ENCODE assay signal across 8 cellular contexts in genomic region chr1:207751790-207752455, GRCh38. TPM values are rescaled to one million over a fixed set of nuclear protein-coding genes. Genes with fewer than 3 reads are reported as not detected.
A peak's percentile ranks its signal among the peaks of the same experiment; 100 is the strongest.
DNase-seq lines count a peak whose midpoint lies in the region; ATAC-seq, FAIRE-seq and TF ChIP-seq lines count a peak whose summit lies in the region.

Gene CD46 (plus strand): TSS chr1:207752054. CDS start chr1:207752213, 159 bp downstream.

- peak within 1 kb of the TSS; percentile 99 to 100 (median 100) for H3K4me3 Mint-ChIP-seq in T-cell

- no peaks in the 10 kb centered on the region for H3K27me3 Mint-ChIP-seq in T-cell

- H3K36me3 Mint-ChIP-seq in T-cell: peaks cover 6% of the 10 kb centered on the region

- no peaks in the 10 kb centered on the region for H3K9me3 Mint-ChIP-seq in T-cell

- H3K4me1 ChIP-seq in heart left ventricle: peaks cover 0 to 67% (median 48%) of the 10 kb centered on the region in 12 donors
- peaks cover 31 to 74% (median 64%) of the 10 kb centered on the region in 4 donors for H3K4me1 ChIP-seq in upper lobe of left lung

- no peaks in the 10 kb centered on the region for H3K27me3 ChIP-seq in heart left ventricle
- no peaks in the 10 kb centered on the region for H3K27me3 ChIP-seq in upper lobe of left lung

- DNase-seq in GM12891 (ENCODE audit: insufficient read length, low spot score): peak; percentile 74
- DNase-seq in NCI-H1436 treated with DMSO at 0.1 percent for 48 hours (lab: John Stamatoyannopoulos, UW): peak; percentile 84
- peak; percentile 80 to 94 (median 91) for DNase-seq in T-cell
- DNase-seq in heart left ventricle: peak; percentile 97 to 99 (median 98)
- DNase-seq in posterior cingulate gyrus: peak; percentile 88 to 99 (median 93)
- peak; percentile 99 to 100 for DNase-seq in upper lobe of left lung

- peak within 1 kb of the TSS; percentile 48 to 94 (median 82) for H3K4me3 ChIP-seq in heart left ventricle
- H3K4me3 ChIP-seq in upper lobe of left lung: peak within 1 kb of the TSS; percentile 78 to 92 (median 87)

- TF ChIP-seq POLR2A in GM12891 (IDR thresholded peaks at IDR 0.05; ENCODE audit: low read depth, low read length) (peak; percentile 85), heart left ventricle (IDR thresholded peaks at IDR 0.05) (peak; percentile 62 to 95), upper lobe of left lung (IDR thresholded peaks at IDR 0.05) (peak in 3 of 4 donors; percentile 90 to 97 (median 94))

- peaks cover 76 to 88% (median 82%) of the 10 kb centered on the region in 3 donors for H3K4me1 Mint-ChIP-seq in T-cell

- 0% methylated on average over 55 of the region's 55 CpGs for WGBS in adipose tissue, 3 donors
- 0% methylated on average over 33 to 55 of the region's 55 CpGs for WGBS in heart left ventricle, 4 donors
- WGBS in upper lobe of left lung, 2 donors: 0 to 1% methylated on average over 22 to 24 of the region's 55 CpGs

- H3K27ac Mint-ChIP-seq in T-cell: peak within 1 kb of the TSS; percentile 99

- peak; percentile 89 for FAIRE-seq in GM12891 (lab: Jason Lieb, UNC)

- CTCF ChIA-PET in T-cell (lab: Charles Lee): interaction anchor here in 1 of 2 donors (0.6 kb wide), 1 partner anchor 175 kb away, joined by 4 read pairs; no protein-coding TSS in a partner anchor

- ATAC-seq in HG02840 (IDR thresholded peaks at IDR 0.05; ENCODE audit: low FRiP score, unreplicated experiment) (peak; percentile 90), T-cell (replicated peaks in 1 of 4) (peak; percentile 96 to 99 (median 98)), heart left ventricle (peak; percentile 98 to 99 (median 98)), upper lobe of left lung (ENCODE audit: low FRiP score in 2 of 2) (peak; percentile 99 to 100)

- POLR2A ChIA-PET in T-cell (lab: Charles Lee): interaction anchor here in 1 of 2 donors (0.6 kb wide), 1 partner anchor 24 kb away, joined by 3 read pairs; no protein-coding TSS in a partner anchor

- peaks cover 0 to 2% (median under 1%) of the 10 kb centered on the region in 9 donors for H3K36me3 ChIP-seq in heart left ventricle
- peaks cover 0 to 1% (median 0%) of the 10 kb centered on the region in 4 donors for H3K36me3 ChIP-seq in upper lobe of left lung

- H3K27ac ChIP-seq in adipose tissue (ENCODE audit: low read depth, low read length) (peak within 1 kb of the TSS; percentile 65), heart left ventricle (peak within 1 kb of the TSS; percentile 74 to 96 (median 90)), upper lobe of left lung (peak within 1 kb of the TSS; percentile 92 to 98 (median 98))

- TF ChIP-seq CTCF in heart left ventricle (IDR thresholded peaks at IDR 0.05): no peak
- peak in 3 of 6 experiments; percentile 39 to 58 (median 39) for TF ChIP-seq CTCF in upper lobe of left lung (IDR thresholded peaks at IDR 0.05)

- intact Hi-C loops in heart left ventricle (cut with DNase I): no loop called here
- intact Hi-C loops in posterior cingulate gyrus (cut with DNase I): loop anchor here (5.0 kb wide), 2 partner anchors 45 to 115 kb away; no protein-coding TSS in a partner anchor

- H3K9me3 ChIP-seq in heart left ventricle: no peaks in the 10 kb centered on the region
- no peaks in the 10 kb centered on the region for H3K9me3 ChIP-seq in upper lobe of left lung

- TF ChIP-seq EP300 in upper lobe of left lung (IDR thresholded peaks at IDR 0.05): peak; percentile 52 to 70 (median 60)

TF ChIP-seq in GM12891, 5 proteins besides CTCF, POLR2A, EP300 and RAD21:
- TF ChIP-seq POLR2AphosphoS5 (IDR thresholded peaks at IDR 0.05; ENCODE audit: low read depth, low read length): peak; percentile 55; the same call in 1 of the 2 replicates
- TF ChIP-seq SPI1 (IDR thresholded peaks at IDR 0.05; ENCODE audit: low read depth, low read length): peak; percentile 73
- no peak for TF ChIP-seq PAX5 (IDR thresholded peaks at IDR 0.05; ENCODE audit: insufficient read depth, low read length, severe bottlenecking)
- peak; percentile 72 for TF ChIP-seq TAF1 (IDR thresholded peaks at IDR 0.05; ENCODE audit: low read depth, low read length)
- no peak for TF ChIP-seq POU2F2 (IDR thresholded peaks at IDR 0.05; ENCODE audit: low read depth, low read length)

RNA-seq across cellular contexts. Expression of gene CD46, which starts in this region (rescaled TPM):
- polyA plus RNA-seq in GM12891 (2012; ENCODE audit: low read depth, missing spikeins): 43.4 TPM
- total RNA-seq in T-cell (100 to 1,000 TPM; 123 to 152 (median 145) TPM), heart left ventricle (100 to 1,000 TPM in 5 of 9 donors, 10 to 100 TPM in 4; 67.7 to 133 (median 101) TPM), upper lobe of left lung (100 to 1,000 TPM; 105 to 358 (median 248) TPM)
- polyA plus RNA-seq in adipose tissue (100 to 1,000 TPM in 1 of 3 donors, 10 to 100 TPM in 2; 66.4 to 118 (median 83.0) TPM), heart left ventricle (10 to 100 TPM; 40.6 to 68.0 TPM)

Comparison
In these comparisons a context has a peak if more than half of its experiments do, and no peak if none do; other contexts are left out.
1. Peak in every context shown above with its lines: DNase-seq, ATAC-seq, H3K4me3 ChIP-seq and H3K27ac ChIP-seq.